1 cellular context compared by ENCODE assay signal in genomic region chr7:151368136-151368571, GRCh38.
A peak's percentile ranks its signal among the peaks of the same experiment; 100 is the strongest.
TF ChIP-seq lines count a peak whose summit lies in the region.

No MANE protein-coding gene starts in this region.

TF ChIP-seq in WTC11, 78 proteins besides CTCF, POLR2A, EP300 and RAD21 (continued from another document):
- no peak for TF ChIP-seq AR (CRISPR knock-in tag; IDR thresholded peaks at IDR 0.05)
- TF ChIP-seq ETV6 (CRISPR knock-in tag; IDR thresholded peaks at IDR 0.05), result no peak
- no peak for TF ChIP-seq ZNF416 (CRISPR knock-in tag; IDR thresholded peaks at IDR 0.05)
- no peak for TF ChIP-seq USF1 (CRISPR knock-in tag; IDR thresholded peaks at IDR 0.05)
- TF ChIP-seq MLX (CRISPR knock-in tag; IDR thresholded peaks at IDR 0.05), result no peak
- 0 out of 2 replicates have a peak, but pooled peaks have one; percentile 21 for TF ChIP-seq E2F5 (CRISPR knock-in tag; IDR thresholded peaks at IDR 0.05)
- TF ChIP-seq RELA (CRISPR knock-in tag; IDR thresholded peaks at IDR 0.05; ENCODE audit: borderline replicate concordance), result no peak
- no peak for TF ChIP-seq USF2 (CRISPR knock-in tag; IDR thresholded peaks at IDR 0.05)
- TF ChIP-seq ZSCAN18 (CRISPR knock-in tag; IDR thresholded peaks at IDR 0.05), result no peak
- no peak for TF ChIP-seq ZNF281 (CRISPR knock-in tag; IDR thresholded peaks at IDR 0.05)
